ENCODE assay signal across 20 cellular contexts in genomic region chr10:72303424-72304128, GRCh38. TPM values are rescaled to one million over a fixed set of nuclear protein-coding genes. Genes with fewer than 3 reads are reported as not detected.
DNase-seq lines count a peak whose midpoint lies in the region; ATAC-seq, FAIRE-seq and TF ChIP-seq lines count a peak whose summit lies in the region.
"Had no signal": no experiment of that assay in that cellular context is flagged by ENCODE, and none has a peak within 500 bp of the region (broad histone marks: within the 10 kb centered on the region; RNA-seq: fewer than 3 reads in every experiment).

No MANE protein-coding gene starts in this region.

- intact Hi-C loops in MCF 10A (cut with micrococcal nuclease) (no loop called here), mammary epithelial cell (cut with micrococcal nuclease) (no loop called here), upper lobe of right lung (cut with DNase I) (no loop called here)

- no peaks in the 10 kb centered on the region for H3K27me3 ChIP-seq in mammary epithelial cell (ENCODE audit: insufficient read depth, low read length)
- no peaks in the 10 kb centered on the region for H3K27me3 ChIP-seq in OCI-LY1 (ENCODE audit: insufficient read depth, low read length)
- no peaks in the 10 kb centered on the region for H3K27me3 ChIP-seq in upper lobe of right lung
- H3K27me3 ChIP-seq: sigmoid colon, SJSA1, tibial artery had no signal

- H3K4me3 ChIP-seq in mammary epithelial cell (replicated peaks in 1 of 3; ENCODE audit: insufficient read depth in 1 of 3, low read depth in 2 of 3, low read length in 3 of 3) (no peak overlapping the region), OCI-LY1 (ENCODE audit: low read depth, low read length, poor library complexity, severe bottlenecking) (peak overlapping the region; percentile 45), upper lobe of right lung (no peak overlapping the region)
- H3K4me3 ChIP-seq: HAP-1, sigmoid colon, SJSA1, tibial artery had no signal

- H3F3A ChIP-seq in OCI-LY1 (ENCODE audit: insufficient read depth, low read length): peaks cover 14% of the 10 kb centered on the region; the same call in 1 of the 2 replicates

- H3K79me2 ChIP-seq in mammary epithelial cell (ENCODE audit: insufficient read depth, low read length) (no peaks in the 10 kb centered on the region), OCI-LY1 (ENCODE audit: insufficient read depth, low read length) (no peaks in the 10 kb centered on the region)

- H3K27me3 Mint-ChIP-seq in MCF 10A (ENCODE audit: insufficient read depth, unreplicated experiment): no peaks in the 10 kb centered on the region
- no peaks in the 10 kb centered on the region for H3K27me3 Mint-ChIP-seq in activated naive CD8-positive, alpha-beta T cell treated with anti-CD3 and anti-CD28 coated beads, Interleukin-2, amount 50 U/mL, for 24 hours
- H3K27me3 Mint-ChIP-seq in stimulated activated naive CD8-positive, alpha-beta T cell treated with anti-CD3 and anti-CD28 coated beads, Interleukin-15, Interleukin-2, amounts not matched to agents 100 ng/mL and 50 ng/mL, for 24 hours: no peaks in the 10 kb centered on the region

- CTCF ChIA-PET in MCF 10A (lab: Yijun Ruan, JAX) (no interaction called here), mammary epithelial cell (lab: Charles Lee; ENCODE audit: low non-redundant PET) (no interaction called here)

- peak overlapping the region; percentile 20 for H3K27ac Mint-ChIP-seq in MCF 10A (ENCODE audit: low read depth, unreplicated experiment)
- peak overlapping the region; percentile 63 for H3K27ac Mint-ChIP-seq in activated naive CD8-positive, alpha-beta T cell treated with anti-CD3 and anti-CD28 coated beads, Interleukin-2, amount 50 U/mL, for 24 hours
- peak overlapping the region; percentile 72 for H3K27ac Mint-ChIP-seq in stimulated activated naive CD8-positive, alpha-beta T cell treated with anti-CD3 and anti-CD28 coated beads, Interleukin-15, Interleukin-2, amounts not matched to agents 100 ng/mL and 50 ng/mL, for 24 hours

- no peak for FAIRE-seq in GM19239 (lab: Jason Lieb, UNC)
- FAIRE-seq: frontal cortex, TTC549 had no signal

- H4K20me1 ChIP-seq in mammary epithelial cell (ENCODE audit: insufficient read depth, low read length): no peaks in the 10 kb centered on the region
- no peaks in the 10 kb centered on the region for H4K20me1 ChIP-seq in OCI-LY1 (ENCODE audit: insufficient read depth, low read length)

- BruUV-seq in MCF 10A (replicated peaks; lab: Mats Ljungman, UMichigan): no TSS peak
- no TSS peak for BruUV-seq in mammary epithelial cell (replicated peaks; lab: Mats Ljungman, UMichigan)

- no peaks in the 10 kb centered on the region for H3K9me3 ChIP-seq in mammary epithelial cell (replicated peaks; ENCODE audit: insufficient read depth, low read length)
- no peaks in the 10 kb centered on the region for H3K9me3 ChIP-seq in OCI-LY1 (ENCODE audit: low read length)
- no peaks in the 10 kb centered on the region for H3K9me3 ChIP-seq in upper lobe of right lung
- H3K9me3 ChIP-seq: HAP-1, sigmoid colon, SJSA1, tibial artery had no signal

- H3K4me3 Mint-ChIP-seq in MCF 10A (ENCODE audit: unreplicated experiment): no peak overlapping the region
- H3K4me3 Mint-ChIP-seq in activated naive CD8-positive, alpha-beta T cell treated with anti-CD3 and anti-CD28 coated beads, Interleukin-2, amount 50 U/mL, for 24 hours: peak overlapping the region; percentile 60
- H3K4me3 Mint-ChIP-seq in stimulated activated naive CD8-positive, alpha-beta T cell treated with anti-CD3 and anti-CD28 coated beads, Interleukin-15, Interleukin-2, amounts not matched to agents 100 ng/mL and 50 ng/mL, for 24 hours: peak overlapping the region; percentile 37

- H3K4me1 Mint-ChIP-seq in MCF 10A (ENCODE audit: insufficient read depth, unreplicated experiment): peaks cover 11% of the 10 kb centered on the region
- H3K4me1 Mint-ChIP-seq in activated naive CD8-positive, alpha-beta T cell treated with anti-CD3 and anti-CD28 coated beads, Interleukin-2, amount 50 U/mL, for 24 hours: peaks cover 68% of the 10 kb centered on the region
- H3K4me1 Mint-ChIP-seq in stimulated activated naive CD8-positive, alpha-beta T cell treated with anti-CD3 and anti-CD28 coated beads, Interleukin-15, Interleukin-2, amounts not matched to agents 100 ng/mL and 50 ng/mL, for 24 hours (ENCODE audit: low read depth): peaks cover 74% of the 10 kb centered on the region

- H2AFZ ChIP-seq in mammary epithelial cell (ENCODE audit: low read depth, low read length) (no peak overlapping the region), OCI-LY1 (ENCODE audit: low read length) (no peak overlapping the region)

- no peak overlapping the region for H3K9ac ChIP-seq in mammary epithelial cell (ENCODE audit: insufficient read depth, low read length)
- peak overlapping the region; percentile 20; the same call in 1 of the 2 replicates for H3K9ac ChIP-seq in OCI-LY1 (ENCODE audit: low read length)

- H3K36me3 Mint-ChIP-seq in MCF 10A (ENCODE audit: insufficient read depth, unreplicated experiment): no peaks in the 10 kb centered on the region
- H3K36me3 Mint-ChIP-seq in activated naive CD8-positive, alpha-beta T cell treated with anti-CD3 and anti-CD28 coated beads, Interleukin-2, amount 50 U/mL, for 24 hours (ENCODE audit: low read depth): no peaks in the 10 kb centered on the region
- no peaks in the 10 kb centered on the region for H3K36me3 Mint-ChIP-seq in stimulated activated naive CD8-positive, alpha-beta T cell treated with anti-CD3 and anti-CD28 coated beads, Interleukin-15, Interleukin-2, amounts not matched to agents 100 ng/mL and 50 ng/mL, for 24 hours (ENCODE audit: low read depth)

- no peaks in the 10 kb centered on the region for H3K36me3 ChIP-seq in mammary epithelial cell (ENCODE audit: insufficient read depth, low read length)
- H3K36me3 ChIP-seq in OCI-LY1 (ENCODE audit: insufficient read depth, low read length): no peaks in the 10 kb centered on the region
- no peaks in the 10 kb centered on the region for H3K36me3 ChIP-seq in upper lobe of right lung
- H3K36me3 ChIP-seq: HAP-1, sigmoid colon, SJSA1, tibial artery had no signal

- in situ Hi-C loops in mammary epithelial cell (cut with MboI; ENCODE audit: low sequenced_read_pairs in 2 of 2): no loop called here

- dilution Hi-C loops in mammary epithelial cell (cut with HindIII; ENCODE audit: low sequenced_read_pairs): no loop called here

- H3K9me3 Mint-ChIP-seq in MCF 10A (ENCODE audit: unreplicated experiment): no peaks in the 10 kb centered on the region
- no peaks in the 10 kb centered on the region for H3K9me3 Mint-ChIP-seq in activated naive CD8-positive, alpha-beta T cell treated with anti-CD3 and anti-CD28 coated beads, Interleukin-2, amount 50 U/mL, for 24 hours
- no peaks in the 10 kb centered on the region for H3K9me3 Mint-ChIP-seq in stimulated activated naive CD8-positive, alpha-beta T cell treated with anti-CD3 and anti-CD28 coated beads, Interleukin-15, Interleukin-2, amounts not matched to agents 100 ng/mL and 50 ng/mL, for 24 hours

- DNase-seq in MCF 10A (ENCODE audit: unreplicated experiment) (no peak), mammary epithelial cell (no peak), Ammon's horn (ENCODE audit: low spot score) (no peak), GM19239 (ENCODE audit: insufficient read length, low spot score) (no peak), upper lobe of right lung (no peak)
- DNase-seq in activated naive CD8-positive, alpha-beta T cell treated with anti-CD3 and anti-CD28 coated beads, Interleukin-2, amount 50 U/mL, for 24 hours: no peak
- DNase-seq: AML-193, aorta, DMS79 treated with DMSO at 0.1 percent for 48 hours, Kasumi-1, NCI-H1436, NCI-H226, sigmoid colon, tibial artery had no signal

- no peak for ATAC-seq in activated naive CD8-positive, alpha-beta T cell treated with anti-CD3 and anti-CD28 coated beads, Interleukin-2, amount 50 U/mL, for 24 hours
- no peak for ATAC-seq in upper lobe of right lung

- TF ChIP-seq CTCF in MCF 10A (IDR thresholded peaks at IDR 0.05; ENCODE audit: unreplicated experiment) (no peak), mammary epithelial cell (conservative IDR thresholded peaks at IDR 0.05 in 1 of 2, IDR thresholded peaks at IDR 0.05 in 1 of 2; ENCODE audit: extremely low read depth in 1 of 2, insufficient read depth in 1 of 2, low read depth in 1 of 2, low read length in 2 of 2) (no peak), OCI-LY1 (IDR thresholded peaks at IDR 0.05; ENCODE audit: low read length) (no peak), upper lobe of right lung (IDR thresholded peaks at IDR 0.05) (no peak)

- H3K4me1 ChIP-seq in mammary epithelial cell (ENCODE audit: insufficient read depth, low read length) (peaks cover 20% of the 10 kb centered on the region), OCI-LY1 (ENCODE audit: insufficient read depth, low read length, severe bottlenecking) (peaks cover 62% of the 10 kb centered on the region), upper lobe of right lung (peaks cover 24% of the 10 kb centered on the region)

- H3K9me2 ChIP-seq in OCI-LY1 (ENCODE audit: low read depth, low read length): no peaks in the 10 kb centered on the region

- H3K4me2 ChIP-seq in mammary epithelial cell (ENCODE audit: insufficient read depth, low read depth, low read length) (no peak overlapping the region), OCI-LY1 (ENCODE audit: low read length) (peak overlapping the region; percentile 5; the same call in 1 of the 2 replicates)

- H3K27ac ChIP-seq in mammary epithelial cell (ENCODE audit: insufficient read depth, low read depth, low read length) (no peak overlapping the region), OCI-LY1 (ENCODE audit: low read depth, low read length, poor library complexity, severe bottlenecking) (peak overlapping the region; percentile 92), upper lobe of right lung (no peak overlapping the region)
- H3K27ac ChIP-seq: sigmoid colon, SJSA1, tibial artery had no signal

- POLR2A ChIA-PET in MCF 10A (lab: Yijun Ruan, JAX): interaction anchor here (0.6 to 1.8 kb wide), 5 partner anchors 11 to 30 kb away, joined by 3 to 8 read pairs (median 5); no protein-coding TSS in a partner anchor

- 94% methylated on average over 6 of the region's 8 CpGs for WGBS in mammary epithelial cell (ENCODE audit: low coverage, missing lambda C conversion rate)

RNA-seq across cellular contexts. Expression of gene DDIT4, which starts 29.9 kb away (rescaled TPM):
- total RNA-seq in MCF 10A (2022) (698 and 872 TPM in 2 replicates), mammary epithelial cell (1,000 to 10,000 TPM in 1 of 2 donors, 100 to 1,000 TPM in 1; 772 to 1,235 TPM), upper lobe of right lung (200 TPM)
- 542 TPM for polyA plus RNA-seq in mammary epithelial cell
- polyA minus RNA-seq in mammary epithelial cell: 521 TPM

RNA-seq across cellular contexts. Expression of gene DNAJB12, which starts 51.1 kb away (rescaled TPM):
- 64.7 and 68.1 TPM in 2 replicates for total RNA-seq in MCF 10A (2022)
- 10 to 100 TPM; 57.7 to 98.4 TPM for total RNA-seq in mammary epithelial cell
- polyA plus RNA-seq in mammary epithelial cell: 58.9 TPM
- 60.1 TPM for polyA minus RNA-seq in mammary epithelial cell
- total RNA-seq in upper lobe of right lung: 39.9 TPM

Comparison
In these comparisons a context has a peak if more than half of its experiments do, and no peak if none do; other contexts are left out.
1. H3K27ac Mint-ChIP-seq: peak in every context shown above with its lines; median percentile 72 in stimulated activated naive CD8-positive, alpha-beta T cell treated with anti-CD3 and anti-CD28 coated beads, Interleukin-15, Interleukin-2, amounts not matched to agents 100 ng/mL and 50 ng/mL, for 24 hours; 63 in activated naive CD8-positive, alpha-beta T cell treated with anti-CD3 and anti-CD28 coated beads, Interleukin-2, amount 50 U/mL, for 24 hours; 20 in MCF 10A.